Comparison of ENCODE assay signal across 8 cellular contexts in genomic region chr1:228275154-228275434, GRCh38.
DNase-seq lines count a peak whose midpoint lies in the region; ATAC-seq and TF ChIP-seq lines count a peak whose summit lies in the region.

No MANE protein-coding gene starts in this region.

- peak overlapping the region; percentile 65 for H3K4me3 ChIP-seq in WI38 (ENCODE audit: low read depth, low read length)
- H3K4me3 ChIP-seq in fibroblast of villous mesenchyme (ENCODE audit: low read depth, low read length): peak overlapping the region; percentile 67

- no peak overlapping the region for H3K27ac Mint-ChIP-seq in Calu3 (ENCODE audit: unreplicated experiment)
- H3K27ac Mint-ChIP-seq in progenitor cell of endocrine pancreas: peak overlapping the region; percentile 69

- H3K27me3 Mint-ChIP-seq in Calu3 (ENCODE audit: unreplicated experiment): no peaks in the 10 kb centered on the region
- no peaks in the 10 kb centered on the region for H3K27me3 Mint-ChIP-seq in progenitor cell of endocrine pancreas

- TF ChIP-seq CTCF in Calu3 (IDR thresholded peaks at IDR 0.05; ENCODE audit: unreplicated experiment) (no peak), WI38 (IDR thresholded peaks at IDR 0.05; ENCODE audit: low read depth, low read length) (no peak), fibroblast of villous mesenchyme (IDR thresholded peaks at IDR 0.05; ENCODE audit: insufficient read depth, low read depth, low read length) (no peak), progenitor cell of endocrine pancreas (IDR thresholded peaks at IDR 0.05; ENCODE audit: unreplicated experiment) (no peak)

- no TSS peak for BruUV-seq in Calu3 (replicated peaks; lab: Mats Ljungman, UMichigan)

- CTCF ChIA-PET in Calu3 (lab: Charles Lee): no interaction called here

- H3K4me3 Mint-ChIP-seq in Calu3 (ENCODE audit: low read depth, unreplicated experiment) (peak overlapping the region; percentile 44), progenitor cell of endocrine pancreas (ENCODE audit: low read depth) (peak overlapping the region; percentile 61)

- H3K4me1 Mint-ChIP-seq in Calu3 (ENCODE audit: low read depth, unreplicated experiment) (no peaks in the 10 kb centered on the region), progenitor cell of endocrine pancreas (ENCODE audit: low read depth) (no peaks in the 10 kb centered on the region)

- H3K9me3 Mint-ChIP-seq in Calu3 (ENCODE audit: low read depth, unreplicated experiment) (no peaks in the 10 kb centered on the region), progenitor cell of endocrine pancreas (ENCODE audit: low read depth) (no peaks in the 10 kb centered on the region)

- H3K36me3 Mint-ChIP-seq in Calu3 (ENCODE audit: insufficient read depth, unreplicated experiment) (no peaks in the 10 kb centered on the region), progenitor cell of endocrine pancreas (ENCODE audit: insufficient read depth) (peaks cover 9% of the 10 kb centered on the region)

- no peak for ATAC-seq in GM21423 (IDR thresholded peaks at IDR 0.05; ENCODE audit: unreplicated experiment)

- intact Hi-C loops in Calu3 (cut with micrococcal nuclease; ENCODE audit: unreplicated experiment): no loop called here

- DNase-seq in Calu3 (no peak), fibroblast of villous mesenchyme (ENCODE audit: low read depth) (no peak), progenitor cell of endocrine pancreas (ENCODE audit: low spot score, unreplicated experiment) (no peak), HPDE6-E6E7 (ENCODE audit: extremely low spot score) (no peak), NCI-H1105 (lab: John Stamatoyannopoulos, UW) (no peak), SIG-M5 (lab: John Stamatoyannopoulos, UW) (no peak)
